ENCODE assay signal across 17 cellular contexts in genomic region chr10:110995301-110995700, GRCh38.
DNase-seq lines count a peak whose midpoint lies in the region; ATAC-seq, FAIRE-seq and TF ChIP-seq lines count a peak whose summit lies in the region.
"Had no signal": no experiment of that assay in that cellular context is flagged by ENCODE, and none has a peak within 500 bp of the region (broad histone marks: within the 10 kb centered on the region; RNA-seq: fewer than 3 reads in every experiment).

No MANE protein-coding gene starts in this region.

- DNase-seq in astrocyte (ENCODE audit: low read depth) (no peak), cerebellum (ENCODE audit: low spot score) (peak; percentile 10), iPS-NIHi7 (ENCODE audit: extremely low spot score) (peak; percentile 13), islet precursor cell (no peak), GM19238 (ENCODE audit: insufficient read length, low spot score) (no peak), RCC 7860 (ENCODE audit: low spot score) (no peak)
- DNase-seq: BE2C; CD4-positive, alpha-beta memory T cell; DMS79; HCEC 1CT; HFFc6 had no signal

- no peak for TF ChIP-seq CTCF in astrocyte (IDR thresholded peaks at IDR 0.05; ENCODE audit: insufficient read depth, low read depth, low read length)

- H4K20me1 ChIP-seq in astrocyte (ENCODE audit: insufficient read depth, low read length), result peaks cover 18% of the 10 kb centered on the region

- no peak overlapping the region for H3K4me3 Mint-ChIP-seq in astrocyte (ENCODE audit: unreplicated experiment)
- H3K4me3 Mint-ChIP-seq: CD4-positive, alpha-beta memory T cell; HFFc6 had no signal

- H3K27me3 ChIP-seq in astrocyte (ENCODE audit: insufficient read depth, low read length), result no peaks in the 10 kb centered on the region
- H3K27me3 ChIP-seq: BE2C had no signal

- H3K4me1 Mint-ChIP-seq in astrocyte (ENCODE audit: low read depth, unreplicated experiment), result peaks cover 25% of the 10 kb centered on the region

- no peaks in the 10 kb centered on the region for H3K27me3 Mint-ChIP-seq in astrocyte (ENCODE audit: low read depth, unreplicated experiment)
- H3K27me3 Mint-ChIP-seq: CD4-positive, alpha-beta memory T cell had no signal

- no peaks in the 10 kb centered on the region for H3K9me3 Mint-ChIP-seq in astrocyte (ENCODE audit: unreplicated experiment)
- H3K9me3 Mint-ChIP-seq: CD4-positive, alpha-beta memory T cell; HFFc6 had no signal

- no peak overlapping the region for H3K27ac ChIP-seq in astrocyte (ENCODE audit: low read depth, low read length)
- H3K27ac ChIP-seq: A549, C4-2B had no signal

- peaks cover 19% of the 10 kb centered on the region for H3K79me2 ChIP-seq in astrocyte (ENCODE audit: insufficient read depth, low read length)

- ATAC-seq in GM19452 (IDR thresholded peaks at IDR 0.05; ENCODE audit: unreplicated experiment), result no peak
- ATAC-seq: A549 had no signal

- H3K4me3 ChIP-seq in astrocyte (ENCODE audit: insufficient read depth, low read depth, low read length), result no peak overlapping the region
- H3K4me3 ChIP-seq: A549 had no signal

- H3K4me1 ChIP-seq in astrocyte (ENCODE audit: insufficient read depth, low read length), result peaks cover 23% of the 10 kb centered on the region
- H3K4me1 ChIP-seq: A549, BE2C had no signal

- FAIRE-seq in astrocyte (lab: Jason Lieb, UNC) (peak; percentile 34), RCC 7860 (lab: Jason Lieb, UNC) (no peak)
- FAIRE-seq: A549, G401.6, GM18507, H1 had no signal

- H3K9ac ChIP-seq in astrocyte (ENCODE audit: low read length), result no peak overlapping the region

- no peak overlapping the region for H2AFZ ChIP-seq in astrocyte (ENCODE audit: low read depth, low read length)

- peaks cover 3% of the 10 kb centered on the region for H3K36me3 Mint-ChIP-seq in astrocyte (ENCODE audit: low read depth, unreplicated experiment)

- no peak overlapping the region for H3K4me2 ChIP-seq in astrocyte (ENCODE audit: low read length)
- H3K4me2 ChIP-seq: A549 had no signal

- no peaks in the 10 kb centered on the region for H3K9me3 ChIP-seq in astrocyte (ENCODE audit: insufficient read depth, low read depth, low read length)
- H3K9me3 ChIP-seq: A549, BE2C had no signal

- no peak overlapping the region for H3K27ac Mint-ChIP-seq in astrocyte (ENCODE audit: unreplicated experiment)
- H3K27ac Mint-ChIP-seq: CD4-positive, alpha-beta memory T cell; HFFc6 had no signal

- H3K36me3 ChIP-seq in astrocyte (ENCODE audit: insufficient read depth, low read length), result no peaks in the 10 kb centered on the region
- H3K36me3 ChIP-seq: BE2C had no signal

Comparison
In these comparisons a context has a peak if more than half of its experiments do, and no peak if none do; other contexts are left out.
1. DNase-seq: peak in cerebellum (single experiment) and iPS-NIHi7 (single experiment); none in astrocyte (single experiment), islet precursor cell (single experiment), GM19238 (single experiment) and RCC 7860 (single experiment).